In the genomic region with DNA sequence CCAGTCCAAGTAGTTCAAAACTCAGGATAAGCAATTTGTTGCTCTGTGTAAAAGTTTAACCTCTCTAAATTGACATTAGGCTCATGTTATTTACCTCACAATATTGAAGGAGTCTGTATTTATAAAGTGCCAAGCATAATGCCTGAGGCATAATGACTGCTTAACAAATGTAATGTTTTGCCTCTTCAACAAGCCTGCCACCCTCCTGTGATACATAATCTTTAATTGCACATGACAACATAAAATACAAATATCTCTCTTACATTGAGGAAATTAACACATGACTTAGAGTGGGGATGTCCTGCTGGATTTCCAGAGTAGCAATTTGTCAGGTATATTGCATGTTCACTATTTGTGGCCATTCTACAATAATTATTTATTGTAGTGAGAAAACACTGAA, we compare ENCODE assay signal across 10 cellular contexts.
"Had no signal": no experiment of that assay in that cellular context is flagged by ENCODE, and none has a peak within 500 bp of the region (broad histone marks: within the 10 kb centered on the region; RNA-seq: fewer than 3 reads in every experiment).

No MANE protein-coding gene starts in this region.

- ATAC-seq: left colon; sciatic nerve; stimulated activated naive CD8-positive, alpha-beta T cell treated with anti-CD3 and anti-CD28 coated beads, Interleukin-15, amount 100 ng/mL, for 72 hours had no signal

- DNase-seq: activated CD4-positive, alpha-beta memory T cell treated with anti-CD3 and anti-CD28 coated beads, Interleukin-2, amount 10 ng/mL, durations not matched to agents 7 days and 5 days; activated CD4-positive, alpha-beta T cell treated with anti-CD3 and anti-CD28 coated beads for 4 hours; activated naive CD4-positive, alpha-beta T cell treated with anti-CD3 and anti-CD28 coated beads, Interleukin-2, amount 50 U/mL, for 16 hours; activated T-cell treated with anti-CD3 and anti-CD28 coated beads, Interleukin-2, amount 50 U/mL, for 24 hours; dermis blood vessel endothelial cell; left colon; midbrain; stimulated activated naive CD8-positive, alpha-beta T cell treated with anti-CD3 and anti-CD28 coated beads, Interleukin-15, amount 100 ng/mL, for 72 hours; upper lobe of left lung had no signal
